ENCODE assay signal across 1 cellular context in genomic region chr19:19777692-19778091, GRCh38.
TF ChIP-seq lines count a peak whose summit lies in the region.

No MANE protein-coding gene starts in this region.

TF ChIP-seq in GM23338, 12 proteins besides CTCF, POLR2A, EP300 and RAD21 (continued from another document):
- TF ChIP-seq REST (IDR thresholded peaks at IDR 0.05; ENCODE audit: unreplicated experiment): no peak
